In genomic region chr17:67379251-67379630, GRCh38 we compare ENCODE assay signal across 8 cellular contexts. TPM values are rescaled to one million over a fixed set of nuclear protein-coding genes. Genes with fewer than 3 reads are reported as not detected.
DNase-seq lines count a peak whose midpoint lies in the region; ATAC-seq and TF ChIP-seq lines count a peak whose summit lies in the region.

No MANE protein-coding gene starts in this region.

- POLR2A ChIA-PET in activated B cell treated with CpG ODN at 0.5 μM for 24 hours (lab: Charles Lee), result interaction anchor here (0.6 to 1.6 kb wide), 2 partner anchors 223 to 438 kb away, joined by 5 to 7 read pairs; no protein-coding TSS in a partner anchor

- H3K9ac ChIP-seq in skeletal muscle tissue (ENCODE audit: low read depth in 1 of 3, low read length in 3 of 3), result peak overlapping the region; percentile 73 to 80 (median 78)

- peak overlapping the region; percentile 54; the same call in 1 of the 2 replicates for H3K27ac Mint-ChIP-seq in GM23338
- peak overlapping the region; percentile 73 for H3K27ac Mint-ChIP-seq in activated B cell treated with CpG ODN at 0.5 μM for 24 hours

- TF ChIP-seq POLR2A in GM18505 (IDR thresholded peaks at IDR 0.05; ENCODE audit: borderline replicate concordance, extremely low read depth, insufficient read depth, insufficient read length), result no peak

- H3K9me3 ChIP-seq in right cardiac atrium (ENCODE audit: control insufficient read depth, low read length) (no peaks in the 10 kb centered on the region), skeletal muscle tissue (ENCODE audit: control insufficient read depth in 3 of 3, low read length in 3 of 3) (no peaks in the 10 kb centered on the region)

- H3K9me3 Mint-ChIP-seq in GM23338 (peaks cover 9% of the 10 kb centered on the region; the same call in 2 of the 3 replicates), activated B cell treated with CpG ODN at 0.5 μM for 24 hours (no peaks in the 10 kb centered on the region)

- H3K4me1 ChIP-seq in GM23338 (ENCODE audit: insufficient read depth) (peaks cover 16% of the 10 kb centered on the region), right cardiac atrium (ENCODE audit: control insufficient read depth, insufficient read depth, low read length) (peaks cover 2% of the 10 kb centered on the region), skeletal muscle tissue (ENCODE audit: control insufficient read depth in 3 of 3, insufficient read depth in 3 of 3, low read length in 3 of 3) (peaks cover 14 to 19% (median 17%) of the 10 kb centered on the region in 3 donors)

- peak overlapping the region; percentile 78; the same call in 1 of the 2 replicates for H2AFZ ChIP-seq in GM23338

- H3K4me3 ChIP-seq in GM23338 (peak overlapping the region; percentile 91), right cardiac atrium (ENCODE audit: low read length) (peak overlapping the region; percentile 90), skeletal muscle tissue (ENCODE audit: low read length in 3 of 3) (peak overlapping the region; percentile 80 to 81 (median 81))

- no peak for DNase-seq in GM23338 (ENCODE audit: low spot score)
- no peak for DNase-seq in activated B cell treated with CpG ODN at 0.5 μM for 24 hours
- DNase-seq in right cardiac atrium, result no peak
- DNase-seq in NCI-H226, result no peak
- no peak for DNase-seq in activated CD4-positive, alpha-beta T cell treated with anti-CD3 and anti-CD28 coated beads, Interleukin-2, amount 50 U/mL, for 1 hour
- DNase-seq in AML-193 (lab: John Stamatoyannopoulos, UW), result no peak

- H3K36me3 Mint-ChIP-seq in GM23338 (ENCODE audit: low read depth), result peaks cover 40% of the 10 kb centered on the region
- no peaks in the 10 kb centered on the region for H3K36me3 Mint-ChIP-seq in activated B cell treated with CpG ODN at 0.5 μM for 24 hours (ENCODE audit: low read depth)

- peaks cover 15% of the 10 kb centered on the region for H3K27me3 Mint-ChIP-seq in GM23338 (ENCODE audit: insufficient read depth, low read depth, poor library complexity)
- no peaks in the 10 kb centered on the region for H3K27me3 Mint-ChIP-seq in activated B cell treated with CpG ODN at 0.5 μM for 24 hours

- H3K79me2 ChIP-seq in GM23338 (replicated peaks; ENCODE audit: insufficient read depth), result peaks cover 60% of the 10 kb centered on the region

- 62% methylated on average over 8 of the region's 8 CpGs for WGBS in right cardiac atrium

- CTCF ChIA-PET in activated B cell treated with CpG ODN at 0.5 μM for 24 hours (lab: Charles Lee), result interaction anchor here (0.9 to 6.6 kb wide), 6 partner anchors 12 to 307 kb away, joined by 3 to 85 read pairs (median 4); partner anchors contain the start of gene PSMD12

- ATAC-seq in GM23338 (no peak), activated B cell treated with CpG ODN at 0.5 μM for 24 hours (ENCODE audit: low read depth) (no peak), right cardiac atrium (no peak), GM18505 (IDR thresholded peaks at IDR 0.05; ENCODE audit: unreplicated experiment) (no peak)

- peak overlapping the region; percentile 85 for H3K27ac ChIP-seq in GM23338 (ENCODE audit: low read depth)
- peak overlapping the region; percentile 71 for H3K27ac ChIP-seq in right cardiac atrium (ENCODE audit: low read length)
- H3K27ac ChIP-seq in skeletal muscle tissue (ENCODE audit: low read depth, low read length), result peak overlapping the region; percentile 78

- peaks cover 36% of the 10 kb centered on the region for H3K4me1 Mint-ChIP-seq in GM23338
- peaks cover 25% of the 10 kb centered on the region for H3K4me1 Mint-ChIP-seq in activated B cell treated with CpG ODN at 0.5 μM for 24 hours

- no peak for TF ChIP-seq CTCF in GM23338 (conservative IDR thresholded peaks at IDR 0.05; ENCODE audit: low read depth in 2 of 2)
- no peak for TF ChIP-seq CTCF in activated B cell treated with CpG ODN at 0.5 μM for 24 hours (IDR thresholded peaks at IDR 0.05)

- H4K20me1 ChIP-seq in GM23338 (replicated peaks; ENCODE audit: insufficient read depth), result no peaks in the 10 kb centered on the region

- H3K36me3 ChIP-seq in GM23338 (ENCODE audit: insufficient read depth), result no peaks in the 10 kb centered on the region
- H3K36me3 ChIP-seq in skeletal muscle tissue (ENCODE audit: control insufficient read depth in 3 of 3, insufficient read depth in 3 of 3, low read length in 3 of 3), result no peaks in the 10 kb centered on the region

- peaks cover 21% of the 10 kb centered on the region; the same call in 1 of the 2 replicates for H3F3A ChIP-seq in GM23338 (replicated peaks; ENCODE audit: low read depth)

- H3K4me3 Mint-ChIP-seq in GM23338 (peak overlapping the region; percentile 83), activated B cell treated with CpG ODN at 0.5 μM for 24 hours (peak overlapping the region; percentile 85)

- H3K27me3 ChIP-seq in GM23338 (ENCODE audit: insufficient read depth) (no peaks in the 10 kb centered on the region), right cardiac atrium (ENCODE audit: control insufficient read depth, insufficient read depth) (no peaks in the 10 kb centered on the region), skeletal muscle tissue (ENCODE audit: control insufficient read depth in 3 of 3, insufficient read depth in 3 of 3, low read length in 3 of 3) (no peaks in the 10 kb centered on the region)

- intact Hi-C loops in activated B cell treated with CpG ODN at 0.5 μM for 24 hours (cut with micrococcal nuclease) (loop anchor here (2.0 to 10.0 kb wide), 4 partner anchors 14 to 1184 kb away; partner anchors contain the start of gene CEP112), right cardiac atrium (cut with DNase I) (loop anchor here (2.0 to 10.0 kb wide), 7 partner anchors 96 to 310 kb away; no protein-coding TSS in a partner anchor)

- peak overlapping the region; percentile 96 for H3K4me2 ChIP-seq in GM23338

- no peaks in the 10 kb centered on the region for H3K9me2 ChIP-seq in GM23338 (ENCODE audit: insufficient read depth)

TF ChIP-seq in GM23338, 12 proteins besides CTCF, POLR2A, EP300 and RAD21 (continues in another document):
- TF ChIP-seq ETS1 (IDR thresholded peaks at IDR 0.05) (no peak), STAT1 (IDR thresholded peaks at IDR 0.05; ENCODE audit: unreplicated experiment) (no peak), CREB1 (CRISPR knock-in tag; IDR thresholded peaks at IDR 0.05; ENCODE audit: low read depth) (no peak), EZH2 (IDR thresholded peaks at IDR 0.05; ENCODE audit: low read depth, unreplicated experiment) (no peak), JUNB (IDR thresholded peaks at IDR 0.05; ENCODE audit: unreplicated experiment) (no peak)

RNA-seq across cellular contexts. Expression of gene PITPNC1, which starts 2.2 kb away (rescaled TPM):
- 22.8 and 32.6 TPM in 2 replicates for total RNA-seq in GM23338 (2014; rRNA removed; shearing (Covaris generic))
- polyA plus RNA-seq in GM23338 (2016; fragmentation: Nextera tagmentation; extraction: Ambion mirVana), result 21.6 and 23.0 TPM in 2 replicates
- total RNA-seq in activated B cell treated with CpG ODN at 0.5 μM for 24 hours, result 15.2 and 19.3 TPM in 2 replicates
- 10 to 100 TPM; 17.0 to 29.7 (median 24.9) TPM for total RNA-seq in right cardiac atrium
- 8.6 TPM for polyA plus RNA-seq in right cardiac atrium
- total RNA-seq in skeletal muscle tissue, result 9.4 TPM

RNA-seq across cellular contexts. Expression of gene PSMD12, which starts 12.9 kb away (rescaled TPM):
- total RNA-seq in GM23338 (2014; rRNA removed; shearing (Covaris generic)), result 67.1 and 73.7 TPM in 2 replicates
- polyA plus RNA-seq in GM23338 (2016; fragmentation: Nextera tagmentation; extraction: Ambion mirVana), result 130 and 146 TPM in 2 replicates
- 47.3 and 54.6 TPM in 2 replicates for total RNA-seq in activated B cell treated with CpG ODN at 0.5 μM for 24 hours
- total RNA-seq in right cardiac atrium, result 10 to 100 TPM; 47.2 to 59.5 (median 51.4) TPM
- 26.7 TPM for polyA plus RNA-seq in right cardiac atrium
- 21.4 TPM for total RNA-seq in skeletal muscle tissue
